ENCODE assay signal across 23 cellular contexts in the genomic region with DNA sequence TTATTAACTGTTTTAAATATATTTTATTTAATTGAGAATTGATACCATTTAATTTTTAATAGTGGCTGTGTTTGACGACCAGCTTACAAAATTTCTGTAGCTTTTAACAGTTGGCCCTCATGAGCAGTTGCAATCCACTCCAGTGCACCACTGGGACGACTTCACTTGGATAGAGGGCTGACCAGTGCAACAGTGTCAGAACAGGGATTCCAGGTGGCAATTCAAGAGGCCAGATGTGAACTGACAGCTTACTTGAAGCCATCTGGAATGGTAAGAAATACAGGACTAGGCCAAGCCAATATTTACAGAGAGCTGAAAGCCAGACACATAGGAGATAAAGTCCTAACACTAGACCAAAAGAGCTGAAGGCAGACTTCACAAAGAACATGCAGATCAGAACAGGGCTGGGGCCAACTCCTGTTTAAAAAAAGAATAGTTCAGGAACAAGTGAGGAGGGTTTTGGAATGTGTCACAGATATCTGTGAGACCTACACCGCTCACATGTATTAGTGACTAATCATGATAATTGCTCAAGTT.
DNase-seq lines count a peak whose midpoint lies in the region; ATAC-seq and TF ChIP-seq lines count a peak whose summit lies in the region.
"Had no signal": no experiment of that assay in that cellular context is flagged by ENCODE, and none has a peak within 500 bp of the region (broad histone marks: within the 10 kb centered on the region; RNA-seq: fewer than 3 reads in every experiment).

No MANE protein-coding gene starts in this region.

- no peaks in the 10 kb centered on the region for H3K9me3 ChIP-seq in skeletal muscle tissue (ENCODE audit: control insufficient read depth in 3 of 3, low read length in 3 of 3)
- H3K9me3 ChIP-seq: body of pancreas, Peyer's patch, right lobe of liver, stomach, transverse colon had no signal

- no peaks in the 10 kb centered on the region for H3K36me3 ChIP-seq in skeletal muscle tissue (ENCODE audit: control insufficient read depth in 3 of 3, insufficient read depth in 3 of 3, low read length in 3 of 3)
- H3K36me3 ChIP-seq: Peyer's patch, right lobe of liver, stomach, transverse colon had no signal

- ATAC-seq in SK-N-SH treated with all-trans-retinoic acid at 6 μM for 48 hours (no peak), GM21367 (IDR thresholded peaks at IDR 0.05; ENCODE audit: unreplicated experiment) (no peak)
- ATAC-seq: activated naive CD8-positive, alpha-beta T cell treated with anti-CD3 and anti-CD28 coated beads, Interleukin-2, amount 50 U/mL, for 24 hours; body of pancreas; naive thymus-derived CD4-positive, alpha-beta T cell had no signal

- H3K4me3 ChIP-seq in skeletal muscle tissue (ENCODE audit: low read length in 3 of 3): no peak overlapping the region
- H3K4me3 ChIP-seq: body of pancreas, Peyer's patch, right lobe of liver, stomach, transverse colon had no signal

- H3K4me1 ChIP-seq in skeletal muscle tissue (ENCODE audit: control insufficient read depth in 3 of 3, insufficient read depth in 3 of 3, low read length in 3 of 3): peaks cover 13 to 19% (median 17%) of the 10 kb centered on the region in 3 donors
- H3K4me1 ChIP-seq: body of pancreas, Peyer's patch, right lobe of liver had no signal

- peaks cover 20% of the 10 kb centered on the region for H3K4me1 Mint-ChIP-seq in glutamatergic neuron (ENCODE audit: low read depth, unreplicated experiment)
- H3K4me1 Mint-ChIP-seq in immature natural killer cell: no peaks in the 10 kb centered on the region
- H3K4me1 Mint-ChIP-seq: activated naive CD8-positive, alpha-beta T cell treated with anti-CD3 and anti-CD28 coated beads, Interleukin-2, amount 50 U/mL, for 24 hours; naive thymus-derived CD4-positive, alpha-beta T cell had no signal

- H3K27me3 ChIP-seq in skeletal muscle tissue (ENCODE audit: control insufficient read depth in 3 of 3, insufficient read depth in 3 of 3, low read length in 3 of 3): no peaks in the 10 kb centered on the region
- H3K27me3 ChIP-seq: body of pancreas, Peyer's patch, right lobe of liver, stomach, transverse colon had no signal

- H3K27me3 Mint-ChIP-seq in glutamatergic neuron (ENCODE audit: unreplicated experiment) (peaks cover 2% of the 10 kb centered on the region), immature natural killer cell (ENCODE audit: low read depth in 3 of 3) (peaks cover 0 to 2% (median 2%) of the 10 kb centered on the region in 3 donors)

- H3K9me3 Mint-ChIP-seq in glutamatergic neuron (ENCODE audit: unreplicated experiment) (no peaks in the 10 kb centered on the region), immature natural killer cell (no peaks in the 10 kb centered on the region)
- H3K9me3 Mint-ChIP-seq: activated naive CD8-positive, alpha-beta T cell treated with anti-CD3 and anti-CD28 coated beads, Interleukin-2, amount 50 U/mL, for 24 hours; endodermal cell; WTC11 had no signal

- H3K4me3 Mint-ChIP-seq in glutamatergic neuron (ENCODE audit: unreplicated experiment): no peak overlapping the region
- no peak overlapping the region for H3K4me3 Mint-ChIP-seq in immature natural killer cell
- H3K4me3 Mint-ChIP-seq: activated naive CD8-positive, alpha-beta T cell treated with anti-CD3 and anti-CD28 coated beads, Interleukin-2, amount 50 U/mL, for 24 hours; endodermal cell; naive thymus-derived CD4-positive, alpha-beta T cell; WTC11 had no signal

- H3K27ac Mint-ChIP-seq in glutamatergic neuron (ENCODE audit: unreplicated experiment): peak overlapping the region; percentile 15
- no peak overlapping the region for H3K27ac Mint-ChIP-seq in immature natural killer cell
- H3K27ac Mint-ChIP-seq: activated naive CD8-positive, alpha-beta T cell treated with anti-CD3 and anti-CD28 coated beads, Interleukin-2, amount 50 U/mL, for 24 hours; endodermal cell; naive thymus-derived CD4-positive, alpha-beta T cell; WTC11 had no signal

- H3K9ac ChIP-seq in skeletal muscle tissue (ENCODE audit: low read depth in 1 of 3, low read length in 3 of 3): no peak overlapping the region

- H3K36me3 Mint-ChIP-seq in glutamatergic neuron (ENCODE audit: unreplicated experiment) (peaks cover 5% of the 10 kb centered on the region), immature natural killer cell (no peaks in the 10 kb centered on the region)
- H3K36me3 Mint-ChIP-seq: naive thymus-derived CD4-positive, alpha-beta T cell; WTC11 had no signal

- TF ChIP-seq CTCF in glutamatergic neuron (IDR thresholded peaks at IDR 0.05; ENCODE audit: partially characterized antibody, unreplicated experiment): no peak

- H3K27ac ChIP-seq in skeletal muscle tissue (ENCODE audit: low read depth, low read length): peak overlapping the region; percentile 75
- H3K27ac ChIP-seq: Peyer's patch had no signal

- DNase-seq in NCI-H446 treated with DMSO at 0.1 percent for 48 hours (lab: John Stamatoyannopoulos, UW): peak; percentile 7
- DNase-seq in NCI-H446 (lab: John Stamatoyannopoulos, UW): no peak
- no peak for DNase-seq in glutamatergic neuron
- no peak for DNase-seq in activated CD4-positive, alpha-beta T cell treated with anti-CD3 and anti-CD28 coated beads for 1 hour
- DNase-seq in immature natural killer cell: no peak
- DNase-seq: activated CD4-positive, alpha-beta T cell treated with anti-CD3 and anti-CD28 coated beads, Interleukin-2, amount 50 U/mL, for 4 hours; activated CD8-positive, alpha-beta memory T cell treated with anti-CD3 and anti-CD28 coated beads, Interleukin-2, amount 50 U/mL, for 48 hours; activated effector memory CD4-positive, alpha-beta T cell treated with Interleukin-2 at 50 U/mL for 16 hours; activated naive CD8-positive, alpha-beta T cell treated with anti-CD3 and anti-CD28 coated beads, Interleukin-2, amount 50 U/mL, for 24 hours; AML-193; body of pancreas; cortex of kidney; endodermal cell; H7; naive thymus-derived CD4-positive, alpha-beta T cell; Peyer's patch; right lobe of liver; stomach; transverse colon had no signal

TF ChIP-seq in SK-N-SH treated with all-trans-retinoic acid at 6 μM for 48 hours, 23 proteins besides CTCF, POLR2A, EP300 and RAD21:
- TF ChIP-seq ZFP3 (CRISPR knock-in tag; IDR thresholded peaks at IDR 0.05) (no peak), TCF4 (CRISPR knock-in tag; IDR thresholded peaks at IDR 0.05; ENCODE audit: borderline replicate concordance) (0 out of 2 replicates have a peak, but pooled peaks have one; percentile 24)
TF ChIP-seq in SK-N-SH treated with all-trans-retinoic acid at 6 μM for 48 hours: peak in this region for 1.
